Comparison of ENCODE assay signal across 29 cellular contexts in genomic region chr1:35470964-35471613, GRCh38.
DNase-seq lines count a peak whose midpoint lies in the region; ATAC-seq and TF ChIP-seq lines count a peak whose summit lies in the region.
"Had no signal": no experiment of that assay in that cellular context is flagged by ENCODE, and none has a peak within 500 bp of the region (broad histone marks: within the 10 kb centered on the region; RNA-seq: fewer than 3 reads in every experiment).

No MANE protein-coding gene starts in this region.

- H3K4me3 ChIP-seq in dorsolateral prefrontal cortex = peak overlapping the region in 4 of 59 donors; percentile 2 to 9 (median 6)
- no peak overlapping the region for H3K4me3 ChIP-seq in mesendoderm (ENCODE audit: low read length)
- H3K4me3 ChIP-seq: body of pancreas, esophagus muscularis mucosa, GM12878, lung, MG63, SJSA1, thoracic aorta, vagina had no signal

- H3K79me1 ChIP-seq in mesendoderm (ENCODE audit: low read length) = no peaks in the 10 kb centered on the region

- intact Hi-C loops in dorsolateral prefrontal cortex (cut with DNase I) = no loop called here

- peak overlapping the region; percentile 82 for H3K18ac ChIP-seq in mesendoderm (ENCODE audit: low read length)

- no peaks in the 10 kb centered on the region for H3K36me3 ChIP-seq in mesendoderm (ENCODE audit: control insufficient read depth, insufficient read depth, low read length)

- no peaks in the 10 kb centered on the region for H3K27me3 Mint-ChIP-seq in stimulated activated naive CD8-positive, alpha-beta T cell treated with anti-CD3 and anti-CD28 coated beads, Interleukin-15, amount 100 ng/mL, for 72 hours
- H3K27me3 Mint-ChIP-seq: activated CD4-positive, alpha-beta T cell treated with anti-CD3 and anti-CD28 coated beads, Interleukin-2, amount 10 ng/mL, durations not matched to agents 24 days and 14 days; effector memory CD8-positive, alpha-beta T cell; stimulated activated naive B cell treated with anti-CD40 and anti-IgM and Interleukin-4, amounts not matched to agents 10 μg/mL and 1 μg/mL and 100 μg/mL, for 72 hours; T-helper 17 cell had no signal

- WGBS in mesendoderm (ENCODE audit: extremely low coverage, insufficient coverage, low lambda C conversion rate) = no CpG with 5 or more reads among the region's 4 CpGs

- H3K27ac ChIP-seq in dorsolateral prefrontal cortex (peak overlapping the region in 37 of 59 donors; percentile 3 to 71 (median 45)), mesendoderm (ENCODE audit: low read depth, low read length) (no peak overlapping the region)
- H3K27ac ChIP-seq: body of pancreas, esophagus muscularis mucosa, HL-60, SJSA1, thoracic aorta, vagina had no signal

- H3K4me1 Mint-ChIP-seq in stimulated activated naive CD8-positive, alpha-beta T cell treated with anti-CD3 and anti-CD28 coated beads, Interleukin-15, amount 100 ng/mL, for 72 hours = no peaks in the 10 kb centered on the region
- H3K4me1 Mint-ChIP-seq: stimulated activated naive B cell treated with anti-CD40 and anti-IgM and Interleukin-4, amounts not matched to agents 10 μg/mL and 1 μg/mL and 100 μg/mL, for 72 hours had no signal

- H4K8ac ChIP-seq in mesendoderm (ENCODE audit: low read depth, low read length) = no peak overlapping the region

- H3K79me2 ChIP-seq in mesendoderm (ENCODE audit: control insufficient read depth, insufficient read depth, low read length) = no peaks in the 10 kb centered on the region

- peaks cover 0 to under 1% of the 10 kb centered on the region in 2 donors for H3K9me3 Mint-ChIP-seq in stimulated activated naive CD8-positive, alpha-beta T cell treated with anti-CD3 and anti-CD28 coated beads, Interleukin-15, amount 100 ng/mL, for 72 hours
- H3K9me3 Mint-ChIP-seq: activated T-cell treated with anti-CD3 and anti-CD28 coated beads, Interleukin-2, amount 50 U/mL, for 4 hours; effector memory CD8-positive, alpha-beta T cell; stimulated activated naive B cell treated with anti-CD40 and anti-IgM and Interleukin-4, amounts not matched to agents 10 μg/mL and 1 μg/mL and 100 μg/mL, for 72 hours had no signal

- DNase-seq in ELF-1 (ENCODE audit: low read depth, low spot score) = peak; percentile 14
- peak; percentile 21 for DNase-seq in NCI-H1417 treated with DMSO at 0.1 percent for 48 hours (lab: John Stamatoyannopoulos, UW)
- no peak for DNase-seq in dorsolateral prefrontal cortex
- DNase-seq in mesendoderm = peak; percentile 49
- no peak for DNase-seq in HuH-7.5 (ENCODE audit: low spot score)
- no peak for DNase-seq in stimulated activated naive CD8-positive, alpha-beta T cell treated with anti-CD3 and anti-CD28 coated beads, Interleukin-15, amount 100 ng/mL, for 72 hours
- DNase-seq in cerebellum (ENCODE audit: low spot score) = no peak
- DNase-seq: ACHN; activated CD4-positive, alpha-beta T cell treated with anti-CD3 and anti-CD28 coated beads, Interleukin-2, amount 10 ng/mL, durations not matched to agents 24 days and 14 days; activated T-cell treated with anti-CD3 and anti-CD28 coated beads, Interleukin-2, amount 50 U/mL, for 4 hours; body of pancreas; effector memory CD8-positive, alpha-beta T cell; foreskin melanocyte; HCEC 1CT; KBM-7; kidney; MG63; NCI-H2081 treated with DMSO at 0.1 percent for 48 hours; stimulated activated CD4-positive, alpha-beta T cell treated with anti-CD3 and anti-CD28 coated beads, Interleukin-4, amount 100 ng/mL, for 1 hour; stimulated activated naive B cell treated with anti-CD40 and anti-IgM and Interleukin-4, amounts not matched to agents 10 μg/mL and 1 μg/mL and 100 μg/mL, for 72 hours; T-helper 17 cell had no signal

- no peak for TF ChIP-seq CTCF in dorsolateral prefrontal cortex (IDR thresholded peaks at IDR 0.05 in 54 of 56, conservative IDR thresholded peaks at IDR 0.05 in 2 of 56; ENCODE audit: low read depth in 1 of 56, partially characterized antibody in 56 of 56)

- no peak overlapping the region for H3K23ac ChIP-seq in mesendoderm (ENCODE audit: low read length)

- no peak overlapping the region for H3K4me3 Mint-ChIP-seq in stimulated activated naive CD8-positive, alpha-beta T cell treated with anti-CD3 and anti-CD28 coated beads, Interleukin-15, amount 100 ng/mL, for 72 hours
- H3K4me3 Mint-ChIP-seq: activated CD4-positive, alpha-beta T cell treated with anti-CD3 and anti-CD28 coated beads, Interleukin-2, amount 10 ng/mL, durations not matched to agents 24 days and 14 days; activated T-cell treated with anti-CD3 and anti-CD28 coated beads, Interleukin-2, amount 50 U/mL, for 4 hours; effector memory CD8-positive, alpha-beta T cell; stimulated activated naive B cell treated with anti-CD40 and anti-IgM and Interleukin-4, amounts not matched to agents 10 μg/mL and 1 μg/mL and 100 μg/mL, for 72 hours; T-helper 17 cell had no signal

- H3K27ac Mint-ChIP-seq in stimulated activated naive CD8-positive, alpha-beta T cell treated with anti-CD3 and anti-CD28 coated beads, Interleukin-15, amount 100 ng/mL, for 72 hours = no peak overlapping the region
- H3K27ac Mint-ChIP-seq: activated CD4-positive, alpha-beta T cell treated with anti-CD3 and anti-CD28 coated beads, Interleukin-2, amount 10 ng/mL, durations not matched to agents 24 days and 14 days; effector memory CD8-positive, alpha-beta T cell; stimulated activated naive B cell treated with anti-CD40 and anti-IgM and Interleukin-4, amounts not matched to agents 10 μg/mL and 1 μg/mL and 100 μg/mL, for 72 hours; T-helper 17 cell had no signal

- H3K9ac ChIP-seq in mesendoderm (ENCODE audit: low read length) = no peak overlapping the region

- H3K4ac ChIP-seq in mesendoderm (ENCODE audit: low read depth, low read length) = no peak overlapping the region

- H4K5ac ChIP-seq in mesendoderm (ENCODE audit: low read length) = no peak overlapping the region

- no peak overlapping the region for H2AK5ac ChIP-seq in mesendoderm (ENCODE audit: low read length)

- H2BK120ac ChIP-seq in mesendoderm (ENCODE audit: low read depth, low read length) = no peak overlapping the region

- peaks cover 6% of the 10 kb centered on the region for H3K4me1 ChIP-seq in mesendoderm (ENCODE audit: control insufficient read depth, low read depth, low read length)
- H3K4me1 ChIP-seq: body of pancreas, esophagus muscularis mucosa, vagina had no signal

- H3K56ac ChIP-seq in mesendoderm (ENCODE audit: low read length) = peak overlapping the region; percentile 31

- no peak overlapping the region for H3K4me2 ChIP-seq in mesendoderm (ENCODE audit: low read length)

- ATAC-seq in stimulated activated naive CD8-positive, alpha-beta T cell treated with anti-CD3 and anti-CD28 coated beads, Interleukin-15, amount 100 ng/mL, for 72 hours = no peak
- no peak for ATAC-seq in GM21381 (IDR thresholded peaks at IDR 0.05; ENCODE audit: unreplicated experiment)
- ATAC-seq: activated T-cell treated with anti-CD3 and anti-CD28 coated beads, Interleukin-2, amount 50 U/mL, for 4 hours; body of pancreas; effector memory CD8-positive, alpha-beta T cell; GM12878; stimulated activated naive B cell treated with anti-CD40 and anti-IgM and Interleukin-4, amounts not matched to agents 10 μg/mL and 1 μg/mL and 100 μg/mL, for 72 hours; T-helper 17 cell had no signal

- H2BK15ac ChIP-seq in mesendoderm (replicated peaks; ENCODE audit: low read depth) = no peak overlapping the region

- no peak overlapping the region for H2BK5ac ChIP-seq in mesendoderm (ENCODE audit: low read length)

- H3K27me3 ChIP-seq in dorsolateral prefrontal cortex = no peaks in the 10 kb centered on the region
- H3K27me3 ChIP-seq in mesendoderm (ENCODE audit: insufficient read depth, low read length, poor library complexity) = no peaks in the 10 kb centered on the region
- H3K27me3 ChIP-seq: body of pancreas, esophagus muscularis mucosa, MG63, SJSA1, vagina had no signal

Comparison
In these comparisons a context has a peak if more than half of its experiments do, and no peak if none do; other contexts are left out.
1. DNase-seq: peak in ELF-1 (single experiment), NCI-H1417 treated with DMSO at 0.1 percent for 48 hours (single experiment) and mesendoderm (single experiment); none in dorsolateral prefrontal cortex (0 of 10), HuH-7.5 (single experiment), stimulated activated naive CD8-positive, alpha-beta T cell treated with anti-CD3 and anti-CD28 coated beads, Interleukin-15, amount 100 ng/mL, for 72 hours (0 of 2) and cerebellum (single experiment).